ENCODE assay signal across 21 cellular contexts in the genomic region with DNA sequence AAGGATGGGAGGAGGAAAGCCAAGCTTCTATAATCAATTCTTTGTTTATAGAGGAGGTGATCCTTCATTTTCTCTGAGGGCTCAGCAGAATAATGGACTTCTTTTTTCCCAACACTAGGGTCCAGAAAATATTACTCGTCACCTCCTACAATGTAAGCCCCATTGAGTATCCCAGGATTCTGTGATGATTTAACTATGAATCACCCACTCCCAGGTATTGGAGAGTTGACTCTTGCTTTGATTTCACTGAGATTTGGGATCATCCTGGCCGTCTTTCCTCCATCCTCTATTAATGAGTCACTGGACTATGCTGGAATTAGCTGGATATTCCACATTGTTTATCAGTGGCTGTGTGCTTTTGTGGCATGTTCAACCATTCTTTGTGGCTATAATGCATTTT.
"Had no signal": no experiment of that assay in that cellular context is flagged by ENCODE, and none has a peak within 500 bp of the region (broad histone marks: within the 10 kb centered on the region; RNA-seq: fewer than 3 reads in every experiment).

No MANE protein-coding gene starts in this region.

- ATAC-seq: K562 had no signal

- DNase-seq: Kasumi-1, MM.1S, NCI-H1092 treated with DMSO at 0.1 percent for 48 hours, NCI-H1436, NCI-H187, NCI-H2029, NCI-H2081 treated with DMSO at 0.1 percent for 48 hours, NCI-H2171, NCI-H226, NCI-H446, NCI-H510A, NCI-H524 treated with DMSO at 0.1 percent for 48 hours, NCI-H69, NCI-H774, RPMI8226, SHP77, SK-N-SH, SW 1271 had no signal

- FAIRE-seq: HTR-8/SVneo, K562, RCC 7860 had no signal
